ENCODE assay signal across 17 cellular contexts in genomic region chr11:64415286-64415685, GRCh38. TPM values are rescaled to one million over a fixed set of nuclear protein-coding genes. Genes with fewer than 3 reads are reported as not detected.
A peak's percentile ranks its signal among the peaks of the same experiment; 100 is the strongest.
DNase-seq lines count a peak whose midpoint lies in the region; ATAC-seq, FAIRE-seq and TF ChIP-seq lines count a peak whose summit lies in the region.
"Had no signal": no experiment of that assay in that cellular context is flagged by ENCODE, and none has a peak within 500 bp of the region (broad histone marks: within the 10 kb centered on the region; RNA-seq: fewer than 3 reads in every experiment).

No MANE protein-coding gene starts in this region.

- H3K9me3 Mint-ChIP-seq in endothelial cell (ENCODE audit: unreplicated experiment) (no peaks in the 10 kb centered on the region), nephron progenitor cell (peaks cover 2% of the 10 kb centered on the region)
- H3K9me3 Mint-ChIP-seq: CD8-positive, alpha-beta T cell had no signal

- peaks cover 0 to 5% (median 0%) of the 10 kb centered on the region in 11 experiments; a peak in 1 of 22 replicates for H3K27me3 ChIP-seq in BLaER1 treated with 17β-estradiol and CSF1 and Interleukin-3, amounts not matched to agents 10 nM and 100 nM

- H3K9me3 ChIP-seq in BLaER1 treated with 17β-estradiol and CSF1 and Interleukin-3, amounts not matched to agents 10 nM and 100 nM (replicated peaks in 1 of 11): peaks cover 26 to 43% (median 37%) of the 10 kb centered on the region in 11 experiments
- H3K9me3 ChIP-seq in HEK293 (ENCODE audit: control insufficient read depth, insufficient read depth, low read depth, low read length): no peaks in the 10 kb centered on the region

- H3K4me3 ChIP-seq in BLaER1 treated with 17β-estradiol and CSF1 and Interleukin-3, amounts not matched to agents 10 nM and 100 nM: no peak overlapping the region
- no peak overlapping the region for H3K4me3 ChIP-seq in HEK293 (ENCODE audit: low read depth, low read length)

- ATAC-seq in HG02642 (IDR thresholded peaks at IDR 0.05; ENCODE audit: poor library complexity, unreplicated experiment): no peak
- ATAC-seq: CD8-positive, alpha-beta T cell had no signal

- POLR2A ChIA-PET in HEK293 (lab: Yijun Ruan, JAX): no interaction called here

- CTCF ChIA-PET in HEK293 (lab: Yijun Ruan, JAX): interaction anchor here (0.7 kb wide), 1 partner anchor 12 kb away, joined by 6 read pairs; no protein-coding TSS in a partner anchor

- no peaks in the 10 kb centered on the region for H4K20me1 ChIP-seq in BLaER1 treated with 17β-estradiol and CSF1 and Interleukin-3, amounts not matched to agents 10 nM and 100 nM

- peak; percentile 17 for DNase-seq in endothelial cell (ENCODE audit: low spot score)
- peak; percentile 33 for DNase-seq in nephron progenitor cell
- DNase-seq in D721Med (ENCODE audit: insufficient read length, low spot score): no peak
- DNase-seq in cerebellar cortex (ENCODE audit: low spot score): no peak
- DNase-seq: ACHN; CD8-positive, alpha-beta T cell; DMS 273 treated with DMSO at 0.1 percent for 48 hours; EL; HCEC 1CT; NCI-H1930; NCI-H2171; NCI-H446 treated with DMSO at 0.1 percent for 48 hours had no signal

- no peak for FAIRE-seq in D721Med (lab: Jason Lieb, UNC)
- FAIRE-seq: RCC 7860 had no signal

- H3K27me3 Mint-ChIP-seq in endothelial cell (ENCODE audit: unreplicated experiment): peaks cover 21% of the 10 kb centered on the region
- peaks cover 5% of the 10 kb centered on the region for H3K27me3 Mint-ChIP-seq in nephron progenitor cell (ENCODE audit: low read depth, poor library complexity)

- H3K27ac ChIP-seq in BLaER1 treated with 17β-estradiol and CSF1 and Interleukin-3, amounts not matched to agents 10 nM and 100 nM: peak overlapping the region in 6 of 11 experiments; percentile 15 to 65 (median 44); a peak in 7 of 22 replicates
- H3K27ac ChIP-seq in HEK293 (ENCODE audit: extremely low read depth, low read depth, low read length): no peak overlapping the region

- peak overlapping the region; percentile 48 to 88 (median 73) for H3K4me2 ChIP-seq in BLaER1 treated with 17β-estradiol and CSF1 and Interleukin-3, amounts not matched to agents 10 nM and 100 nM

- H3K36me3 ChIP-seq in BLaER1 treated with 17β-estradiol and CSF1 and Interleukin-3, amounts not matched to agents 10 nM and 100 nM: no peaks in the 10 kb centered on the region; a peak in 1 of 22 replicates
- H3K36me3 ChIP-seq in HEK293 (ENCODE audit: control insufficient read depth in 2 of 2, insufficient read depth in 1 of 2, low read length in 2 of 2): no peaks in the 10 kb centered on the region

- no peak overlapping the region for H3K4me3 Mint-ChIP-seq in endothelial cell (ENCODE audit: unreplicated experiment)
- peak overlapping the region; percentile 0 for H3K4me3 Mint-ChIP-seq in nephron progenitor cell
- H3K4me3 Mint-ChIP-seq: B cell; CD8-positive, alpha-beta T cell had no signal

- H3K4me1 Mint-ChIP-seq in endothelial cell (ENCODE audit: unreplicated experiment) (peaks cover 12% of the 10 kb centered on the region), nephron progenitor cell (peaks cover 30% of the 10 kb centered on the region)

- H3K4me1 ChIP-seq in BLaER1 treated with 17β-estradiol and CSF1 and Interleukin-3, amounts not matched to agents 10 nM and 100 nM: peaks cover 20 to 57% (median 32%) of the 10 kb centered on the region in 10 experiments
- H3K4me1 ChIP-seq in HEK293 (ENCODE audit: control insufficient read depth, insufficient read depth, low read length): no peaks in the 10 kb centered on the region

- peak overlapping the region in 7 of 11 experiments; percentile 9 to 45 (median 11); a peak in 3 of 22 replicates for H3K9ac ChIP-seq in BLaER1 treated with 17β-estradiol and CSF1 and Interleukin-3, amounts not matched to agents 10 nM and 100 nM

- no peaks in the 10 kb centered on the region for H3K36me3 Mint-ChIP-seq in endothelial cell (ENCODE audit: low read depth, unreplicated experiment)
- H3K36me3 Mint-ChIP-seq in nephron progenitor cell (ENCODE audit: low read depth): no peaks in the 10 kb centered on the region
- H3K36me3 Mint-ChIP-seq: CD8-positive, alpha-beta T cell had no signal

- H3K27ac Mint-ChIP-seq in endothelial cell (ENCODE audit: unreplicated experiment) (no peak overlapping the region), nephron progenitor cell (no peak overlapping the region)
- H3K27ac Mint-ChIP-seq: CD8-positive, alpha-beta T cell had no signal

- TF ChIP-seq CTCF in HEK293 (tag by site-specific recombination; IDR thresholded peaks at IDR 0.05): no peak
- no peak for TF ChIP-seq CTCF in endothelial cell (IDR thresholded peaks at IDR 0.05; ENCODE audit: unreplicated experiment)
- TF ChIP-seq CTCF in nephron progenitor cell (IDR thresholded peaks at IDR 0.05): no peak
- no peak for TF ChIP-seq CTCF in D721Med (IDR thresholded peaks at IDR 0.05; ENCODE audit: insufficient read depth, missing control alignments)

TF ChIP-seq in HEK293, 187 proteins besides CTCF, POLR2A, EP300 and RAD21:
- TF ChIP-seq PBX3 (CRISPR knock-in tag; IDR thresholded peaks at IDR 0.05): no peak
- no peak for TF ChIP-seq FEZF1 (tag by site-specific recombination; IDR thresholded peaks at IDR 0.05)
- TF ChIP-seq ZNF292 (tag by site-specific recombination; IDR thresholded peaks at IDR 0.05; ENCODE audit: borderline replicate concordance, low read depth): no peak
- no peak for TF ChIP-seq ZNF510 (tag by site-specific recombination; IDR thresholded peaks at IDR 0.05; ENCODE audit: insufficient replicate concordance)
- TF ChIP-seq KLF8 (tag by site-specific recombination; IDR thresholded peaks at IDR 0.05): no peak
- TF ChIP-seq ZNF155 (tag by site-specific recombination; IDR thresholded peaks at IDR 0.05): no peak
- no peak for TF ChIP-seq ZNF423 (tag by site-specific recombination; IDR thresholded peaks at IDR 0.05)
- TF ChIP-seq ZFHX2 (tag by site-specific recombination; conservative IDR thresholded peaks at IDR 0.05): peak; percentile 44
- no peak for TF ChIP-seq ZNF362 (tag by site-specific recombination; IDR thresholded peaks at IDR 0.05)
- no peak for TF ChIP-seq SCRT1 (tag by site-specific recombination; IDR thresholded peaks at IDR 0.05; ENCODE audit: borderline replicate concordance)
- TF ChIP-seq KLF9 (tag by site-specific recombination; IDR thresholded peaks at IDR 0.05; ENCODE audit: low read depth): no peak
- TF ChIP-seq, protein P1, sequence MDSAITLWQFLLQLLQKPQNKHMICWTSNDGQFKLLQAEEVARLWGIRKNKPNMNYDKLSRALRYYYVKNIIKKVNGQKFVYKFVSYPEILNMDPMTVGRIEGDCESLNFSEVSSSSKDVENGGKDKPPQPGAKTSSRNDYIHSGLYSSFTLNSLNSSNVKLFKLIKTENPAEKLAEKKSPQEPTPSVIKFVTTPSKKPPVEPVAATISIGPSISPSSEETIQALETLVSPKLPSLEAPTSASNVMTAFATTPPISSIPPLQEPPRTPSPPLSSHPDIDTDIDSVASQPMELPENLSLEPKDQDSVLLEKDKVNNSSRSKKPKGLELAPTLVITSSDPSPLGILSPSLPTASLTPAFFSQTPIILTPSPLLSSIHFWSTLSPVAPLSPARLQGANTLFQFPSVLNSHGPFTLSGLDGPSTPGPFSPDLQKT (IDR thresholded peaks at IDR 0.05; ENCODE audit: borderline replicate concordance, low read depth, low read length): no peak
- 0 out of 2 replicates have a peak, but pooled peaks have one; percentile 35 for TF ChIP-seq EGR2 (tag by site-specific recombination; IDR thresholded peaks at IDR 0.05; ENCODE audit: low read depth)
- TF ChIP-seq ZFP41 (tag by site-specific recombination; IDR thresholded peaks at IDR 0.05; ENCODE audit: borderline replicate concordance): no peak
- TF ChIP-seq ZNF837 (tag by site-specific recombination; IDR thresholded peaks at IDR 0.05): no peak

RNA-seq across cellular contexts. Expression of gene RPS6KA4, which starts 56.3 kb away (rescaled TPM):
- 37.5 TPM for total RNA-seq in endothelial cell (ENCODE audit: unreplicated experiment)

Comparison
In these comparisons a context has a peak if more than half of its experiments do, and no peak if none do; other contexts are left out.
1. DNase-seq: peak in endothelial cell (single experiment) and nephron progenitor cell (single experiment); none in D721Med (single experiment) and cerebellar cortex (single experiment).